ENCODE assay signal across 18 cellular contexts in the genomic region with DNA sequence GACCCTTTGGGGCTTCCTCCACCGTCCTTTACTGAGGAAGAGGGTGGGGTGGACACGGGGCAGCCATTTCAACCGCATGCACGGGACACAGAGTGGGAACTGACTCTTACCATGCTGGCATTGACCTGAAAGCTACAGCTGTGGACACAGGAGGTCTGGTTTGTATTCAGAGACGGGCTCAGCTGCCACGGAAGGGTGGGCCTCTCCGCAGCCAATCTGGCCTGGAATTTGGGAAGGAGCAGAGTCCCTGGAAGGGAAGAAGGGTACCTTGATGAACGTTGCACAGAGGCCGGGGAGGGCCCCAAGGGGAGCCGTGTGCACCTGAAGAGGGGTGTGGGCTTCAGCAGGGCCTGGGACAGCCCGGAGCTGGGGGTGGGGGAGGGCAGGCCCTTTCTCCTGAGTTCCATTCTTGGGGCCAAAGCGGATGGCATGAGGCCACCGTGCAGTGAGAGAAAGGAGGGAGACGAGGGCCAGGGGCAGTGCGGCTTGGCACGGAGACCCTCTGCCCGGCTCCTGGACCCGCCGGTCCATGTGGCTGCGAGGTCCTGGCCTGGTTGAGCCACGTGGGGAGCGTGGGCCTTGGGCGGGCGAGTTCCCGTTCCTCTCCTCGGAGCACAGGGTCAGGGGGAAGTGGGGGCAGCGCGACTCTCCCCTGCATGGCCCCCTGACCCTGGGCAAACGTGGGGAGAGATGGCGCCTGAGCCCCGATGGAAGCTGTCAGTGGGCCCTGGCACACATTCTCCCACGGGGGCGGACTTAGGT. TPM values are rescaled to one million over a fixed set of nuclear protein-coding genes. Genes with fewer than 3 reads are reported as not detected.
A peak's percentile ranks its signal among the peaks of the same experiment; 100 is the strongest.
DNase-seq lines count a peak whose midpoint lies in the region; ATAC-seq and TF ChIP-seq lines count a peak whose summit lies in the region.
"Had no signal": no experiment of that assay in that cellular context is flagged by ENCODE, and none has a peak within 500 bp of the region (broad histone marks: within the 10 kb centered on the region; RNA-seq: fewer than 3 reads in every experiment).

No MANE protein-coding gene starts in this region.

- in situ Hi-C loops in transverse colon (cut with MboI; ENCODE audit: low pct_ligation_motif_present in 1 of 4, low pct_unique_long_range_greater_than_20kb in 1 of 4, low sequenced_read_pairs in 3 of 4): no loop called here

- no peak overlapping the region for H3K27ac ChIP-seq in HUES64 (ENCODE audit: low read depth, low read length)
- peak overlapping the region; percentile 20 to 65 (median 46) for H3K27ac ChIP-seq in esophagus muscularis mucosa (replicated peaks in 1 of 4)
- no peak overlapping the region for H3K27ac ChIP-seq in mesenchymal stem cell (ENCODE audit: low read length, poor library complexity, severe bottlenecking)
- peak overlapping the region in 3 of 4 donors; percentile 27 to 55 (median 40) for H3K27ac ChIP-seq in transverse colon

- no peak overlapping the region for H3K4me2 ChIP-seq in mesenchymal stem cell (ENCODE audit: low read length, poor library complexity, severe bottlenecking)

- ATAC-seq in HG03354 (IDR thresholded peaks at IDR 0.05; ENCODE audit: poor library complexity, severe bottlenecking, unreplicated experiment): no peak
- ATAC-seq: stimulated activated naive CD8-positive, alpha-beta T cell treated with anti-CD3 and anti-CD28 coated beads, Interleukin-15, Interleukin-2, amounts not matched to agents 100 U/mL and 50 U/mL, for 24 hours had no signal

- H2AFZ ChIP-seq in mesenchymal stem cell (ENCODE audit: low read depth, low read length): no peak overlapping the region

- H3K27me3 ChIP-seq in HUES64 (ENCODE audit: insufficient read depth, low read length): peaks cover 25% of the 10 kb centered on the region
- H3K27me3 ChIP-seq in esophagus muscularis mucosa: peaks cover 0 to 39% (median 9%) of the 10 kb centered on the region in 4 donors
- H3K27me3 ChIP-seq in mesenchymal stem cell (ENCODE audit: control insufficient read depth in 1 of 2, insufficient read depth in 1 of 2, low read length in 2 of 2): peaks cover 0 to 2% of the 10 kb centered on the region in 2 experiments
- H3K27me3 ChIP-seq in transverse colon: peaks cover 36% of the 10 kb centered on the region
- H3K27me3 ChIP-seq: ovary had no signal

- no peak for TF ChIP-seq CTCF in esophagus muscularis mucosa (IDR thresholded peaks at IDR 0.05)
- TF ChIP-seq CTCF in transverse colon (IDR thresholded peaks at IDR 0.05): no peak

- peak overlapping the region in 1 of 2 experiments; percentile 24 for H3K18ac ChIP-seq in mesenchymal stem cell (ENCODE audit: low read depth in 1 of 2, low read length in 2 of 2)

- H4K8ac ChIP-seq in mesenchymal stem cell (ENCODE audit: low read length): peak overlapping the region; percentile 67

- H3K14ac ChIP-seq in mesenchymal stem cell (ENCODE audit: low read length in 2 of 2): no peak overlapping the region

- H3K4ac ChIP-seq in mesenchymal stem cell (ENCODE audit: low read depth in 1 of 2, low read length in 2 of 2): no peak overlapping the region

- H3K36me3 ChIP-seq in HUES64 (ENCODE audit: insufficient read depth, low read length) (peaks cover 13% of the 10 kb centered on the region), esophagus muscularis mucosa (peaks cover 0 to 34% (median 31%) of the 10 kb centered on the region in 4 donors), mesenchymal stem cell (ENCODE audit: control insufficient read depth in 1 of 2, insufficient read depth in 2 of 2, low read depth in 1 of 2, low read length in 2 of 2) (peaks cover 32 to 35% of the 10 kb centered on the region in 2 experiments), transverse colon (no peaks in the 10 kb centered on the region)
- H3K36me3 ChIP-seq: ovary had no signal

- H2AK5ac ChIP-seq in mesenchymal stem cell (ENCODE audit: low read length, severe bottlenecking): peak overlapping the region; percentile 58

- 74% methylated on average over 33 of the region's 33 CpGs for WGBS in HUES64
- 82% methylated on average over 8 of the region's 33 CpGs for WGBS in esophagus muscularis mucosa
- WGBS in mesenchymal stem cell: 87% methylated on average over 33 of the region's 33 CpGs
- 86% methylated on average over 33 of the region's 33 CpGs; no CpG with 5 or more reads in 1 of the 2 donors for WGBS in transverse colon (ENCODE audit: low coverage in 1 of 2), 2 donors

- H2BK15ac ChIP-seq in mesenchymal stem cell (ENCODE audit: low read depth, poor library complexity, severe bottlenecking): peak overlapping the region; percentile 73

- peaks cover 11% of the 10 kb centered on the region; the same call in 1 of the 2 replicates for H3K4me1 ChIP-seq in HUES64 (ENCODE audit: insufficient read depth, low read length)
- peaks cover 11 to 33% (median 25%) of the 10 kb centered on the region in 4 donors for H3K4me1 ChIP-seq in esophagus muscularis mucosa
- peaks cover 51% of the 10 kb centered on the region for H3K4me1 ChIP-seq in mesenchymal stem cell (ENCODE audit: control insufficient read depth, insufficient read depth, low read depth, low read length)
- H3K4me1 ChIP-seq in transverse colon: peaks cover 0 to 21% (median 6%) of the 10 kb centered on the region in 4 donors

- peak overlapping the region; percentile 16 for H4K91ac ChIP-seq in mesenchymal stem cell (ENCODE audit: low read length)

- no peaks in the 10 kb centered on the region for H3K9me3 ChIP-seq in HUES64 (ENCODE audit: insufficient read depth, low read depth, low read length)
- no peaks in the 10 kb centered on the region for H3K9me3 ChIP-seq in esophagus muscularis mucosa
- H3K9me3 ChIP-seq in mesenchymal stem cell (ENCODE audit: control insufficient read depth, low read length): no peaks in the 10 kb centered on the region
- H3K9me3 ChIP-seq in transverse colon: no peaks in the 10 kb centered on the region
- H3K9me3 ChIP-seq: ovary, SK-N-SH had no signal

- H3K4me3 ChIP-seq in HUES64 (ENCODE audit: low read length) (peak overlapping the region; percentile 51; the same call in 1 of the 2 replicates), esophagus muscularis mucosa (peak overlapping the region in 2 of 4 donors; percentile 32 to 40), mesenchymal stem cell (ENCODE audit: insufficient read depth in 1 of 2, low read depth in 1 of 2, low read length in 2 of 2) (no peak overlapping the region), transverse colon (no peak overlapping the region)
- H3K4me3 ChIP-seq: ovary had no signal

- H2BK12ac ChIP-seq in mesenchymal stem cell (ENCODE audit: low read length in 2 of 2): peak overlapping the region; percentile 6 to 59

- DNase-seq in esophagus muscularis mucosa (ENCODE audit: extremely low spot score): no peak
- no peak for DNase-seq in mesenchymal stem cell
- DNase-seq in transverse colon: no peak
- no peak for DNase-seq in NAMALWA (ENCODE audit: low spot score)
- no peak for DNase-seq in NCI-H2171 (lab: John Stamatoyannopoulos, UW)
- DNase-seq: activated CD4-positive, alpha-beta T cell treated with anti-CD3 and anti-CD28 coated beads, Interleukin-2, amount 50 U/mL, for 48 hours; activated T-cell treated with anti-CD3 and anti-CD28 coated beads, Interleukin-2, amount 50 U/mL, for 48 hours; immature natural killer cell; NCI-H1694 treated with DMSO at 0.1 percent for 48 hours; NCI-H446; SK-N-SH; stimulated activated naive CD8-positive, alpha-beta T cell treated with anti-CD3 and anti-CD28 coated beads, Interleukin-15, Interleukin-2, amounts not matched to agents 100 U/mL and 50 U/mL, for 24 hours had no signal

- TF ChIP-seq POLR2A in esophagus muscularis mucosa (IDR thresholded peaks at IDR 0.05; ENCODE audit: low read depth) (no peak), transverse colon (IDR thresholded peaks at IDR 0.05) (no peak)

- no peak overlapping the region for H3K23ac ChIP-seq in mesenchymal stem cell (ENCODE audit: low read length in 2 of 2)

- H3K9ac ChIP-seq in HUES64 (ENCODE audit: low read depth, low read length) (peak overlapping the region; percentile 50; the same call in 1 of the 2 replicates), mesenchymal stem cell (ENCODE audit: low read length) (no peak overlapping the region)

- H2BK5ac ChIP-seq in mesenchymal stem cell (ENCODE audit: low read depth, low read length, poor library complexity, severe bottlenecking): no peak overlapping the region

- TF ChIP-seq EP300 in esophagus muscularis mucosa (IDR thresholded peaks at IDR 0.05): no peak
- no peak for TF ChIP-seq EP300 in transverse colon (IDR thresholded peaks at IDR 0.05; ENCODE audit: low read depth)

- H3K79me1 ChIP-seq in mesenchymal stem cell (replicated peaks; ENCODE audit: low read length, poor library complexity, severe bottlenecking): peaks cover 3% of the 10 kb centered on the region

- intact Hi-C loops in esophagus muscularis mucosa (cut with DNase I) (no loop called here), transverse colon (cut with DNase I; ENCODE audit: low total_unique reads) (no loop called here)

- no peak overlapping the region for H2BK120ac ChIP-seq in mesenchymal stem cell (ENCODE audit: low read depth, low read length)

RNA-seq across cellular contexts. Expression of a gene that starts 14.6 kb away (rescaled TPM):
- polyA plus RNA-seq in HUES64 (2013, experiment 1 of 2): 27.4 TPM
- 35.5 TPM for polyA plus RNA-seq in HUES64 (2013, experiment 2 of 2)
- total RNA-seq in esophagus muscularis mucosa (100 to 1,000 TPM in 1 of 4 donors, 10 to 100 TPM in 3; 29.0 to 104 (median 74.0) TPM), transverse colon (10 to 100 TPM; 25.1 to 76.3 (median 52.7) TPM)
- 29.2 TPM for polyA plus RNA-seq in mesenchymal stem cell (2013, experiment 1 of 2)
- 27.7 TPM for polyA plus RNA-seq in mesenchymal stem cell (2013, experiment 2 of 2)

RNA-seq across cellular contexts. Expression of a gene that starts 43.4 kb away (rescaled TPM):
- polyA plus RNA-seq in HUES64 (2013, experiment 1 of 2): not detected
- polyA plus RNA-seq in HUES64 (2013, experiment 2 of 2): not detected
- total RNA-seq in esophagus muscularis mucosa (1 to 10 TPM in 3 of 4 donors, under 1 TPM in 1; 0.42 to 2.0 (median 1.2) TPM), transverse colon (10 to 100 TPM; 15.2 to 49.0 (median 30.3) TPM)
- not detected for polyA plus RNA-seq in mesenchymal stem cell (2013, experiment 1 of 2)
- 0.05 TPM for polyA plus RNA-seq in mesenchymal stem cell (2013, experiment 2 of 2)
- total RNA-seq: MCF 10A had no signal
- polyA plus RNA-seq: BJ, immature natural killer cell had no signal

RNA-seq across cellular contexts. Expression of a gene that starts 53.9 kb away (rescaled TPM):
- not detected for polyA plus RNA-seq in HUES64 (2013, experiment 1 of 2)
- polyA plus RNA-seq in HUES64 (2013, experiment 2 of 2): not detected
- total RNA-seq in esophagus muscularis mucosa (not detected), transverse colon (not detected)
- polyA plus RNA-seq in mesenchymal stem cell (2013, experiment 1 of 2): not detected
- polyA plus RNA-seq in mesenchymal stem cell (2013, experiment 2 of 2): not detected
- total RNA-seq: frontal cortex, MCF 10A had no signal
- polyA plus RNA-seq: BJ, immature natural killer cell, ovary, SK-N-SH had no signal

Comparison
In these comparisons a context has a peak if more than half of its experiments do, and no peak if none do; other contexts are left out.
1. H3K27ac ChIP-seq: peak in esophagus muscularis mucosa (4 of 4) and transverse colon (3 of 4); none in HUES64 (single experiment) and mesenchymal stem cell (single experiment).
2. RNA of a gene that starts 43.4 kb away (total RNA-seq): 15.2 to 49.0 TPM in transverse colon; 0.42 to 2.0 TPM in esophagus muscularis mucosa; every median in the first group is over 4 times any median in the second.